ENCODE assay signal across 19 cellular contexts in the genomic region with DNA sequence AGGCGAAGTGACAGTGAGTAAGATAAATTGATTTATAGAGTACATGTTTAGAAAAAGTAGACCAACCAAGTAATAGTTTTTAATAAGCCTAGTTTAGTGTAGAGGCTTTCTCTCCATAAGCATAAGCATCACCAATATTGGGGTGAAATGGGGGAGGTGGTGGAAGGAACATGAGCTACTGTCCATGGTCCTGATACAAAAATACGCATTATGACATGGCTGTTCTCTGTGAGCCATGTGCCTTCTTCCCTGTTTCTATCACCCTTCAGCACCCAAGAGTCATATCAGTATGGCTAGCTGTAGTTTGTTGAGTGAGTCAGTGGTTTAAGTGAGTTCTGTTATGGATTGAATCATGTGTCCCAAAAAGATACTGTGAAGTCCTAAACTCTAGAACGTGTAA.
DNase-seq lines count a peak whose midpoint lies in the region; ATAC-seq, FAIRE-seq and TF ChIP-seq lines count a peak whose summit lies in the region.
"Had no signal": no experiment of that assay in that cellular context is flagged by ENCODE, and none has a peak within 500 bp of the region (broad histone marks: within the 10 kb centered on the region; RNA-seq: fewer than 3 reads in every experiment).

No MANE protein-coding gene starts in this region.

- no peak for DNase-seq in GM12892 (ENCODE audit: insufficient read length)
- peak; percentile 39 for DNase-seq in LHCN-M2 (ENCODE audit: low read depth)
- DNase-seq in cardiac fibroblast (ENCODE audit: low read depth in 2 of 2), result peak; percentile 17 to 34
- no peak for DNase-seq in CD4-positive, alpha-beta memory T cell
- DNase-seq in UCSD-AML1 (lab: John Stamatoyannopoulos, UW; ENCODE audit: unreplicated experiment), result no peak
- DNase-seq: activated CD4-positive, alpha-beta T cell treated with anti-CD3 and anti-CD28 coated beads, Interleukin-2, amount 10 ng/mL, durations not matched to agents 7 days and 5 days; activated naive CD8-positive, alpha-beta T cell treated with anti-CD3 and anti-CD28 coated beads for 36 hours; central memory CD4-positive, alpha-beta T cell; DMS79; glutamatergic neuron; posterior cingulate gyrus; SHP77 treated with DMSO at 0.1 percent for 48 hours; stimulated activated naive CD8-positive, alpha-beta T cell treated with anti-CD3 and anti-CD28 coated beads, Interleukin-15, amount 100 ng/mL, for 72 hours; T-helper 9 cell had no signal

- intact Hi-C loops in CD4-positive, alpha-beta memory T cell (cut with micrococcal nuclease), result no loop called here

- H3K36me3 ChIP-seq in liver (ENCODE audit: control insufficient read depth in 4 of 4, insufficient read depth in 3 of 4, low read depth in 1 of 4, low read length in 3 of 4), result no peaks in the 10 kb centered on the region
- H3K36me3 ChIP-seq in CD4-positive, alpha-beta memory T cell (ENCODE audit: insufficient read depth, low read length), result no peaks in the 10 kb centered on the region
- H3K36me3 ChIP-seq: BLaER1 had no signal

- 94% methylated on average over 3 of the region's 3 CpGs for WGBS in liver

- CTCF ChIA-PET in CD4-positive, alpha-beta memory T cell (lab: Charles Lee; ENCODE audit: partially characterized antibody), result no interaction called here

- H3K27ac ChIP-seq in liver (ENCODE audit: low read depth in 1 of 2, low read length in 2 of 2), result no peak overlapping the region
- H3K27ac ChIP-seq in CD4-positive, alpha-beta memory T cell (ENCODE audit: low read depth, low read length), result no peak overlapping the region
- H3K27ac ChIP-seq: BLaER1 had no signal

- no peaks in the 10 kb centered on the region for H3K36me3 Mint-ChIP-seq in CD4-positive, alpha-beta memory T cell
- H3K36me3 Mint-ChIP-seq in activated T-helper 17 cell treated with anti-CD3 and anti-CD28 coated beads, Interleukin-2, amount 50 U/mL, for 72 hours (ENCODE audit: low read depth), result no peaks in the 10 kb centered on the region
- H3K36me3 Mint-ChIP-seq: activated naive CD8-positive, alpha-beta T cell treated with anti-CD3 and anti-CD28 coated beads for 36 hours had no signal

- H3K4me1 ChIP-seq in liver (ENCODE audit: control insufficient read depth in 4 of 4, insufficient read depth in 4 of 4, low read length in 3 of 4), result peaks cover 2 to 6% (median 3%) of the 10 kb centered on the region in 4 donors
- H3K4me1 ChIP-seq in CD4-positive, alpha-beta memory T cell (ENCODE audit: insufficient read depth, low read length), result no peaks in the 10 kb centered on the region

- no peaks in the 10 kb centered on the region for H3K27me3 ChIP-seq in liver (ENCODE audit: control insufficient read depth in 4 of 4, insufficient read depth in 4 of 4, low read length in 3 of 4)
- no peaks in the 10 kb centered on the region for H3K27me3 ChIP-seq in CD4-positive, alpha-beta memory T cell (ENCODE audit: insufficient read depth, low read length)
- H3K27me3 ChIP-seq: BLaER1 had no signal

- POLR2A ChIA-PET in CD4-positive, alpha-beta memory T cell (lab: Charles Lee; ENCODE audit: partially characterized antibody), result no interaction called here

- no peak overlapping the region for H3K4me3 ChIP-seq in cardiac fibroblast (replicated peaks in 1 of 2; ENCODE audit: low read depth in 2 of 2, low read length in 2 of 2)
- no peak overlapping the region for H3K4me3 ChIP-seq in liver (ENCODE audit: low read depth in 1 of 3, low read length in 3 of 3)
- H3K4me3 ChIP-seq in CD4-positive, alpha-beta memory T cell (ENCODE audit: low read length in 2 of 2), result no peak overlapping the region
- H3K4me3 ChIP-seq: BLaER1 had no signal

- TF ChIP-seq CTCF in cardiac fibroblast (IDR thresholded peaks at IDR 0.05; ENCODE audit: low read depth, low read length) (no peak), liver (IDR thresholded peaks at IDR 0.05; ENCODE audit: low read depth, low read length, missing input control) (no peak)

- H3K27ac Mint-ChIP-seq in CD4-positive, alpha-beta memory T cell, result no peak overlapping the region
- no peak overlapping the region for H3K27ac Mint-ChIP-seq in activated T-helper 17 cell treated with anti-CD3 and anti-CD28 coated beads, Interleukin-2, amount 50 U/mL, for 72 hours
- H3K27ac Mint-ChIP-seq: activated CD4-positive, alpha-beta T cell treated with anti-CD3 and anti-CD28 coated beads, Interleukin-2, amount 10 ng/mL, durations not matched to agents 7 days and 5 days; activated naive CD8-positive, alpha-beta T cell treated with anti-CD3 and anti-CD28 coated beads for 36 hours; stimulated activated naive CD8-positive, alpha-beta T cell treated with anti-CD3 and anti-CD28 coated beads, Interleukin-15, amount 100 ng/mL, for 72 hours had no signal

- FAIRE-seq in GM12892 (lab: Jason Lieb, UNC), result peak; percentile 44
- FAIRE-seq: endometrium had no signal

- H3K9me3 ChIP-seq in liver (ENCODE audit: control insufficient read depth in 4 of 4, low read length in 3 of 4), result no peaks in the 10 kb centered on the region
- no peaks in the 10 kb centered on the region for H3K9me3 ChIP-seq in CD4-positive, alpha-beta memory T cell (ENCODE audit: control insufficient read depth in 1 of 2, low read length in 2 of 2)
- H3K9me3 ChIP-seq: BLaER1 had no signal

- H3K9ac ChIP-seq in liver (ENCODE audit: low read depth in 1 of 2, low read length in 2 of 2), result no peak overlapping the region
- H3K9ac ChIP-seq: BLaER1 had no signal

- H3K9me3 Mint-ChIP-seq in CD4-positive, alpha-beta memory T cell, result peaks cover 0 to 5% (median 0%) of the 10 kb centered on the region in 8 donors
- no peaks in the 10 kb centered on the region for H3K9me3 Mint-ChIP-seq in activated T-helper 17 cell treated with anti-CD3 and anti-CD28 coated beads, Interleukin-2, amount 50 U/mL, for 72 hours
- H3K9me3 Mint-ChIP-seq: activated naive CD8-positive, alpha-beta T cell treated with anti-CD3 and anti-CD28 coated beads for 36 hours; stimulated activated naive CD8-positive, alpha-beta T cell treated with anti-CD3 and anti-CD28 coated beads, Interleukin-15, amount 100 ng/mL, for 72 hours had no signal

- no peak for ATAC-seq in activated T-helper 17 cell treated with anti-CD3 and anti-CD28 coated beads, Interleukin-2, amount 50 U/mL, for 72 hours (replicated peaks)
- ATAC-seq in GM19467 (IDR thresholded peaks at IDR 0.05; ENCODE audit: unreplicated experiment), result no peak
- ATAC-seq: stimulated activated naive CD8-positive, alpha-beta T cell treated with anti-CD3 and anti-CD28 coated beads, Interleukin-15, amount 100 ng/mL, for 72 hours had no signal

- H3K4me1 Mint-ChIP-seq in CD4-positive, alpha-beta memory T cell, result no peaks in the 10 kb centered on the region
- no peaks in the 10 kb centered on the region for H3K4me1 Mint-ChIP-seq in activated T-helper 17 cell treated with anti-CD3 and anti-CD28 coated beads, Interleukin-2, amount 50 U/mL, for 72 hours
- H3K4me1 Mint-ChIP-seq: stimulated activated naive CD8-positive, alpha-beta T cell treated with anti-CD3 and anti-CD28 coated beads, Interleukin-15, amount 100 ng/mL, for 72 hours had no signal

- no peak for TF ChIP-seq POLR2A in GM12892 (IDR thresholded peaks at IDR 0.05; ENCODE audit: low read depth, low read length)

- no peaks in the 10 kb centered on the region for H3K27me3 Mint-ChIP-seq in CD4-positive, alpha-beta memory T cell
- peaks cover 22% of the 10 kb centered on the region for H3K27me3 Mint-ChIP-seq in activated T-helper 17 cell treated with anti-CD3 and anti-CD28 coated beads, Interleukin-2, amount 50 U/mL, for 72 hours
- H3K27me3 Mint-ChIP-seq: activated CD4-positive, alpha-beta T cell treated with anti-CD3 and anti-CD28 coated beads, Interleukin-2, amount 10 ng/mL, durations not matched to agents 7 days and 5 days had no signal

- H3K4me3 Mint-ChIP-seq in CD4-positive, alpha-beta memory T cell, result no peak overlapping the region
- H3K4me3 Mint-ChIP-seq in activated T-helper 17 cell treated with anti-CD3 and anti-CD28 coated beads, Interleukin-2, amount 50 U/mL, for 72 hours, result no peak overlapping the region
- H3K4me3 Mint-ChIP-seq: activated CD4-positive, alpha-beta T cell treated with anti-CD3 and anti-CD28 coated beads, Interleukin-2, amount 10 ng/mL, durations not matched to agents 7 days and 5 days; activated naive CD8-positive, alpha-beta T cell treated with anti-CD3 and anti-CD28 coated beads for 36 hours; stimulated activated naive CD8-positive, alpha-beta T cell treated with anti-CD3 and anti-CD28 coated beads, Interleukin-15, amount 100 ng/mL, for 72 hours had no signal

- TF ChIP-seq RAD21 in liver (IDR thresholded peaks at IDR 0.05), result no peak

TF ChIP-seq in liver, 16 proteins besides CTCF, POLR2A, EP300 and RAD21:
- TF ChIP-seq FOXA1 (IDR thresholded peaks at IDR 0.05), result no peak
- TF ChIP-seq, protein P1, sequence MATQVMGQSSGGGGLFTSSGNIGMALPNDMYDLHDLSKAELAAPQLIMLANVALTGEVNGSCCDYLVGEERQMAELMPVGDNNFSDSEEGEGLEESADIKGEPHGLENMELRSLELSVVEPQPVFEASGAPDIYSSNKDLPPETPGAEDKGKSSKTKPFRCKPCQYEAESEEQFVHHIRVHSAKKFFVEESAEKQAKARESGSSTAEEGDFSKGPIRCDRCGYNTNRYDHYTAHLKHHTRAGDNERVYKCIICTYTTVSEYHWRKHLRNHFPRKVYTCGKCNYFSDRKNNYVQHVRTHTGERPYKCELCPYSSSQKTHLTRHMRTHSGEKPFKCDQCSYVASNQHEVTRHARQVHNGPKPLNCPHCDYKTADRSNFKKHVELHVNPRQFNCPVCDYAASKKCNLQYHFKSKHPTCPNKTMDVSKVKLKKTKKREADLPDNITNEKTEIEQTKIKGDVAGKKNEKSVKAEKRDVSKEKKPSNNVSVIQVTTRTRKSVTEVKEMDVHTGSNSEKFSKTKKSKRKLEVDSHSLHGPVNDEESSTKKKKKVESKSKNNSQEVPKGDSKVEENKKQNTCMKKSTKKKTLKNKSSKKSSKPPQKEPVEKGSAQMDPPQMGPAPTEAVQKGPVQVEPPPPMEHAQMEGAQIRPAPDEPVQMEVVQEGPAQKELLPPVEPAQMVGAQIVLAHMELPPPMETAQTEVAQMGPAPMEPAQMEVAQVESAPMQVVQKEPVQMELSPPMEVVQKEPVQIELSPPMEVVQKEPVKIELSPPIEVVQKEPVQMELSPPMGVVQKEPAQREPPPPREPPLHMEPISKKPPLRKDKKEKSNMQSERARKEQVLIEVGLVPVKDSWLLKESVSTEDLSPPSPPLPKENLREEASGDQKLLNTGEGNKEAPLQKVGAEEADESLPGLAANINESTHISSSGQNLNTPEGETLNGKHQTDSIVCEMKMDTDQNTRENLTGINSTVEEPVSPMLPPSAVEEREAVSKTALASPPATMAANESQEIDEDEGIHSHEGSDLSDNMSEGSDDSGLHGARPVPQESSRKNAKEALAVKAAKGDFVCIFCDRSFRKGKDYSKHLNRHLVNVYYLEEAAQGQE (IDR thresholded peaks at IDR 0.05), result peak; percentile 97

Comparison
In these comparisons a context has a peak if more than half of its experiments do, and no peak if none do; other contexts are left out.
1. DNase-seq: peak in LHCN-M2 (single experiment) and cardiac fibroblast (2 of 2); none in GM12892 (single experiment), CD4-positive, alpha-beta memory T cell (0 of 5) and UCSD-AML1 (single experiment).